Comparison of ENCODE assay signal across 11 cellular contexts in genomic region chr14:68361231-68361630, GRCh38.
DNase-seq lines count a peak whose midpoint lies in the region; TF ChIP-seq lines count a peak whose summit lies in the region.
"Had no signal": no experiment of that assay in that cellular context is flagged by ENCODE, and none has a peak within 500 bp of the region (broad histone marks: within the 10 kb centered on the region; RNA-seq: fewer than 3 reads in every experiment).

No MANE protein-coding gene starts in this region.

- H3K9ac ChIP-seq in BLaER1 treated with 17β-estradiol and CSF1 and Interleukin-3, amounts not matched to agents 10 nM and 100 nM = no peak overlapping the region
- H3K9ac ChIP-seq in OCI-LY1 (ENCODE audit: low read length) = no peak overlapping the region
- H3K9ac ChIP-seq in colonic mucosa (ENCODE audit: low read depth in 2 of 2, low read length in 2 of 2) = no peak overlapping the region

- POLR2A ChIA-PET in OCI-LY7 (lab: Charles Lee) = interaction anchor here (0.5 to 1.9 kb wide), 6 partner anchors 16 to 536 kb away, joined by 3 to 6 read pairs (median 4); no protein-coding TSS in a partner anchor

- no peaks in the 10 kb centered on the region for H4K20me1 ChIP-seq in BLaER1 treated with 17β-estradiol and CSF1 and Interleukin-3, amounts not matched to agents 10 nM and 100 nM
- no peaks in the 10 kb centered on the region for H4K20me1 ChIP-seq in OCI-LY1 (ENCODE audit: insufficient read depth, low read length)
- no peaks in the 10 kb centered on the region for H4K20me1 ChIP-seq in OCI-LY7 (ENCODE audit: insufficient read depth, low read length)

- peaks cover 54 to 83% (median 72%) of the 10 kb centered on the region in 10 experiments for H3K4me1 ChIP-seq in BLaER1 treated with 17β-estradiol and CSF1 and Interleukin-3, amounts not matched to agents 10 nM and 100 nM
- peaks cover 65% of the 10 kb centered on the region for H3K4me1 ChIP-seq in OCI-LY1 (ENCODE audit: insufficient read depth, low read length, severe bottlenecking)
- H3K4me1 ChIP-seq in colonic mucosa = peaks cover 7% of the 10 kb centered on the region
- H3K4me1 ChIP-seq in OCI-LY7 (ENCODE audit: insufficient read depth, low read length, poor library complexity, severe bottlenecking) = peaks cover 57% of the 10 kb centered on the region

- no peak overlapping the region for H3K4me3 Mint-ChIP-seq in osteocyte (ENCODE audit: unreplicated experiment)
- H3K4me3 Mint-ChIP-seq: activated CD8-positive, alpha-beta T cell treated with anti-CD3 and anti-CD28 coated beads, Interleukin-2, amount 10 ng/mL, durations not matched to agents 7 days and 5 days had no signal

- no peak for DNase-seq in dorsolateral prefrontal cortex
- DNase-seq in osteocyte (ENCODE audit: extremely low spot score, unreplicated experiment) = no peak
- no peak for DNase-seq in colonic mucosa
- no peak for DNase-seq in OCI-LY7 (ENCODE audit: low spot score)
- DNase-seq in NCI-H82 (lab: John Stamatoyannopoulos, UW) = no peak
- no peak for DNase-seq in NCI-H1105 (lab: John Stamatoyannopoulos, UW)
- DNase-seq: activated CD8-positive, alpha-beta T cell treated with anti-CD3 and anti-CD28 coated beads, Interleukin-2, amount 10 ng/mL, durations not matched to agents 7 days and 5 days; left cardiac atrium had no signal

- H2AFZ ChIP-seq in OCI-LY1 (ENCODE audit: low read length) (no peak overlapping the region), OCI-LY7 (ENCODE audit: low read length) (no peak overlapping the region)

- BruUV-seq in OCI-LY7 (replicated peaks; lab: Mats Ljungman, UMichigan) = no TSS peak

- H3K9me2 ChIP-seq in OCI-LY1 (ENCODE audit: low read depth, low read length) (no peaks in the 10 kb centered on the region), OCI-LY7 (ENCODE audit: insufficient read depth, low read length) (no peaks in the 10 kb centered on the region)

- CTCF ChIA-PET in OCI-LY7 (lab: Charles Lee; ENCODE audit: unreplicated experiment) = no interaction called here

- H3F3A ChIP-seq in OCI-LY1 (ENCODE audit: insufficient read depth, low read length) = no peaks in the 10 kb centered on the region

- peak overlapping the region; percentile 11 for H3K27ac Mint-ChIP-seq in osteocyte (ENCODE audit: unreplicated experiment)
- H3K27ac Mint-ChIP-seq: activated CD8-positive, alpha-beta T cell treated with anti-CD3 and anti-CD28 coated beads, Interleukin-2, amount 10 ng/mL, durations not matched to agents 7 days and 5 days had no signal

- intact Hi-C loops in dorsolateral prefrontal cortex (cut with DNase I) = loop anchor here in 1 of 2 donors (10.0 kb wide), 1 partner anchor 424 kb away; no protein-coding TSS in a partner anchor
- intact Hi-C loops in colonic mucosa (cut with DNase I) = no loop called here
- intact Hi-C loops in OCI-LY7 (cut with micrococcal nuclease; ENCODE audit: unreplicated experiment) = no loop called here

- no peak for TF ChIP-seq CTCF in OCI-LY1 (IDR thresholded peaks at IDR 0.05; ENCODE audit: low read length)
- no peak for TF ChIP-seq CTCF in dorsolateral prefrontal cortex (IDR thresholded peaks at IDR 0.05 in 54 of 56, conservative IDR thresholded peaks at IDR 0.05 in 2 of 56; ENCODE audit: low read depth in 1 of 56, partially characterized antibody in 56 of 56)
- no peak for TF ChIP-seq CTCF in osteocyte (IDR thresholded peaks at IDR 0.05)
- no peak for TF ChIP-seq CTCF in colonic mucosa (IDR thresholded peaks at IDR 0.05)
- TF ChIP-seq CTCF in OCI-LY7 (conservative IDR thresholded peaks at IDR 0.05; ENCODE audit: low read length) = no peak

- peaks cover 0 to 35% (median 13%) of the 10 kb centered on the region in 11 experiments; a peak in 16 of 22 replicates for H3K9me3 ChIP-seq in BLaER1 treated with 17β-estradiol and CSF1 and Interleukin-3, amounts not matched to agents 10 nM and 100 nM (replicated peaks in 1 of 11)
- H3K9me3 ChIP-seq in OCI-LY1 (ENCODE audit: low read length) (no peaks in the 10 kb centered on the region), colonic mucosa (no peaks in the 10 kb centered on the region), OCI-LY7 (ENCODE audit: low read length) (no peaks in the 10 kb centered on the region)
- H3K9me3 ChIP-seq: right atrium auricular region had no signal

- no peak overlapping the region for H3K4me3 ChIP-seq in BLaER1 treated with 17β-estradiol and CSF1 and Interleukin-3, amounts not matched to agents 10 nM and 100 nM
- H3K4me3 ChIP-seq in OCI-LY1 (ENCODE audit: low read depth, low read length, poor library complexity, severe bottlenecking) = no peak overlapping the region
- H3K4me3 ChIP-seq in dorsolateral prefrontal cortex = no peak overlapping the region
- no peak overlapping the region for H3K4me3 ChIP-seq in colonic mucosa
- H3K4me3 ChIP-seq in OCI-LY7 (ENCODE audit: low read depth, low read length, poor library complexity, severe bottlenecking) = no peak overlapping the region
- H3K4me3 ChIP-seq: right atrium auricular region had no signal

- H3K9me3 Mint-ChIP-seq in osteocyte (ENCODE audit: unreplicated experiment) = peaks cover 4% of the 10 kb centered on the region

- peak overlapping the region in 7 of 11 experiments; percentile 20 to 66 (median 39); a peak in 14 of 22 replicates for H3K4me2 ChIP-seq in BLaER1 treated with 17β-estradiol and CSF1 and Interleukin-3, amounts not matched to agents 10 nM and 100 nM
- no peak overlapping the region for H3K4me2 ChIP-seq in OCI-LY1 (ENCODE audit: low read length)
- no peak overlapping the region for H3K4me2 ChIP-seq in OCI-LY7 (ENCODE audit: low read length)

- H3K27me3 Mint-ChIP-seq in osteocyte (ENCODE audit: unreplicated experiment) = no peaks in the 10 kb centered on the region

- peak overlapping the region in 8 of 11 experiments; percentile 5 to 65 (median 54); a peak in 14 of 22 replicates for H3K27ac ChIP-seq in BLaER1 treated with 17β-estradiol and CSF1 and Interleukin-3, amounts not matched to agents 10 nM and 100 nM
- peak overlapping the region; percentile 87 for H3K27ac ChIP-seq in OCI-LY1 (ENCODE audit: low read depth, low read length, poor library complexity, severe bottlenecking)
- H3K27ac ChIP-seq in dorsolateral prefrontal cortex = peak overlapping the region in 44 of 59 donors; percentile 10 to 91 (median 73)
- no peak overlapping the region for H3K27ac ChIP-seq in colonic mucosa
- no peak overlapping the region for H3K27ac ChIP-seq in OCI-LY7 (ENCODE audit: low read depth, low read length, poor library complexity, severe bottlenecking)

- H3K36me3 ChIP-seq in BLaER1 treated with 17β-estradiol and CSF1 and Interleukin-3, amounts not matched to agents 10 nM and 100 nM = no peaks in the 10 kb centered on the region
- H3K36me3 ChIP-seq in OCI-LY1 (ENCODE audit: insufficient read depth, low read length) (no peaks in the 10 kb centered on the region), colonic mucosa (no peaks in the 10 kb centered on the region), OCI-LY7 (ENCODE audit: insufficient read depth, low read length) (no peaks in the 10 kb centered on the region)
- H3K36me3 ChIP-seq: right atrium auricular region had no signal

- H3K79me2 ChIP-seq in OCI-LY1 (ENCODE audit: insufficient read depth, low read length) (no peaks in the 10 kb centered on the region), OCI-LY7 (ENCODE audit: insufficient read depth, low read depth, low read length) (no peaks in the 10 kb centered on the region)

- no peaks in the 10 kb centered on the region for H3K36me3 Mint-ChIP-seq in osteocyte (ENCODE audit: unreplicated experiment)

- peaks cover 47% of the 10 kb centered on the region for H3K4me1 Mint-ChIP-seq in osteocyte (ENCODE audit: unreplicated experiment)

- no peaks in the 10 kb centered on the region for H3K27me3 ChIP-seq in BLaER1 treated with 17β-estradiol and CSF1 and Interleukin-3, amounts not matched to agents 10 nM and 100 nM
- H3K27me3 ChIP-seq in OCI-LY1 (ENCODE audit: insufficient read depth, low read length) (no peaks in the 10 kb centered on the region), dorsolateral prefrontal cortex (no peaks in the 10 kb centered on the region), colonic mucosa (no peaks in the 10 kb centered on the region)
- H3K27me3 ChIP-seq: right atrium auricular region had no signal

Comparison
In these comparisons a context has a peak if more than half of its experiments do, and no peak if none do; other contexts are left out.
1. H3K27ac ChIP-seq: peak in BLaER1 treated with 17β-estradiol and CSF1 and Interleukin-3, amounts not matched to agents 10 nM and 100 nM (8 of 11), OCI-LY1 (single experiment) and dorsolateral prefrontal cortex (44 of 59); none in colonic mucosa (single experiment) and OCI-LY7 (single experiment).
2. H3K4me2 ChIP-seq: peak in BLaER1 treated with 17β-estradiol and CSF1 and Interleukin-3, amounts not matched to agents 10 nM and 100 nM (7 of 11); none in OCI-LY1 (single experiment) and OCI-LY7 (single experiment).